Comparison of ENCODE assay signal across 8 cellular contexts in the genomic region with DNA sequence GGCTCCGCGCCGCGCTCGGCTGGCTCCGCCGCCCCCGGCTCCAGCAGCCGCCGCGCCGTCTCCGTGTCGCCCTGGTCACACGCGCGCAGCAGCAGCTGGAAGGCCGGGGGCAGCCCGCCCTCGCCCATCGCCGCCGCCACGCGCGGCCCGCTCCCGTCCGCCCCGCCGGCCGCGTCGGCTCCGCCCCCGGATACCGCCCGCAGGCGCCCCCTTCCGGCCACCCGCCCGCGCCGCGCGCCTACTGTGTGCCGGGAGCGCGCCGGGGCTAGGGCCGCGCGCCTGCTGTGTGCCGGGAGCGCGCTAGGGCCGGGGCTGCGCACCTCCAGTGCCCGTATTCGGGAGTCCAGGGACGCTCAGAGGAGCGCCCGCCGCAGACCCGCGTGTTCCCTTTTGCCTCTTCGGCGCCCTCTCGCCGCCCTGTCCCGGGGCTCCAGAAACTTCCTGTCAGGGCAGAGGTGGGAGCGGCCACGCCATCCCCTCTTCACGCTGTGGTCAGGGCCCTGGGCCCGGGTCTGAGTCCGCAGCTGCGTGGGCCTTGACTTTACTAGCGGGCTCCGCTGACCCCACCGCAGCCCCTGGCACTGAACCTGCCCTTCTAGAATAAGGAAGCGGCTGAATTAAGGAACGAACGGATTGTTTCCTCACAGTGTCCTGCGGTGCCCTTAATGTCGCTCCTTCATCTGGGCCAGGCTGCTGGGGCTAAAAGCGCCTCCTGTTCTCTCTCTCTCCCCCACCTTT. TPM values are rescaled to one million over a fixed set of nuclear protein-coding genes. Genes with fewer than 3 reads are reported as not detected.
DNase-seq lines count a peak whose midpoint lies in the region; ATAC-seq and TF ChIP-seq lines count a peak whose summit lies in the region.

A gene (minus strand): TSS at position 192 of the 738 bp plus-strand sequence. CDS start 64 bp downstream, at position 128.

- WGBS in HUES64: 4% methylated on average over 85 of the region's 86 CpGs
- 3 to 22% methylated on average over 9 to 82 of the region's 86 CpGs for WGBS in testis, 2 donors

- H3K36me3 ChIP-seq in HUES64 (ENCODE audit: insufficient read depth, low read length): no peaks in the 10 kb centered on the region
- H3K36me3 ChIP-seq in testis (ENCODE audit: low read depth, missing control alignments): no peaks in the 10 kb centered on the region

- H3K27me3 ChIP-seq in HUES64 (ENCODE audit: insufficient read depth, low read length): peaks cover 6% of the 10 kb centered on the region; the same call in 1 of the 2 replicates
- no peaks in the 10 kb centered on the region for H3K27me3 ChIP-seq in testis

- in situ Hi-C loops in SK-MEL-5 (cut with HindIII; ENCODE audit: low pct_unique_long_range_greater_than_20kb, low sequenced_read_pairs): no loop called here

- peak within 1 kb of the TSS; percentile 77 for H3K9ac ChIP-seq in HUES64 (ENCODE audit: low read depth, low read length)

- H3K4me3 ChIP-seq in HUES64 (ENCODE audit: low read length) (peak within 1 kb of the TSS; percentile 81), testis (peak within 1 kb of the TSS; percentile 67 to 70)

- ATAC-seq in GM21390 (IDR thresholded peaks at IDR 0.05; ENCODE audit: unreplicated experiment): peak; percentile 85

- peaks cover 5% of the 10 kb centered on the region; the same call in 1 of the 2 replicates for H3K9me3 ChIP-seq in HUES64 (ENCODE audit: insufficient read depth, low read depth, low read length)
- H3K9me3 ChIP-seq in testis: no peaks in the 10 kb centered on the region

- TF ChIP-seq CTCF in glutamatergic neuron (IDR thresholded peaks at IDR 0.05; ENCODE audit: partially characterized antibody, unreplicated experiment) (peak; percentile 68), osteocyte (IDR thresholded peaks at IDR 0.05) (peak; percentile 63), testis (IDR thresholded peaks at IDR 0.05) (peak in 2 of 3 experiments; percentile 29 to 84)

- intact Hi-C loops in testis (cut with DNase I; ENCODE audit: low total_unique reads): no loop called here

- H3K4me1 ChIP-seq in HUES64 (ENCODE audit: insufficient read depth, low read length) (peaks cover 20% of the 10 kb centered on the region), testis (peaks cover 8% of the 10 kb centered on the region)

- H3K36me3 Mint-ChIP-seq in activated naive CD4-positive, alpha-beta T cell treated with anti-CD3 and anti-CD28 coated beads, Interleukin-2, amount 50 U/mL, for 24 hours: no peaks in the 10 kb centered on the region
- H3K36me3 Mint-ChIP-seq in glutamatergic neuron (ENCODE audit: unreplicated experiment) (peaks cover 9% of the 10 kb centered on the region), osteocyte (ENCODE audit: unreplicated experiment) (no peaks in the 10 kb centered on the region)

- peaks cover 35% of the 10 kb centered on the region for H3K4me1 Mint-ChIP-seq in activated naive CD4-positive, alpha-beta T cell treated with anti-CD3 and anti-CD28 coated beads, Interleukin-2, amount 50 U/mL, for 24 hours
- peaks cover 11% of the 10 kb centered on the region for H3K4me1 Mint-ChIP-seq in glutamatergic neuron (ENCODE audit: low read depth, unreplicated experiment)
- H3K4me1 Mint-ChIP-seq in osteocyte (ENCODE audit: unreplicated experiment): peaks cover 28% of the 10 kb centered on the region

- peak within 1 kb of the TSS; percentile 83 for H3K27ac Mint-ChIP-seq in activated naive CD4-positive, alpha-beta T cell treated with anti-CD3 and anti-CD28 coated beads, Interleukin-2, amount 50 U/mL, for 24 hours
- H3K27ac Mint-ChIP-seq in glutamatergic neuron (ENCODE audit: unreplicated experiment): no peak within 1 kb of the TSS
- H3K27ac Mint-ChIP-seq in osteocyte (ENCODE audit: unreplicated experiment): peak within 1 kb of the TSS; percentile 41

- peak; percentile 14 for DNase-seq in DMS114 treated with DMSO at 0.1 percent for 48 hours (lab: John Stamatoyannopoulos, UW; ENCODE audit: unreplicated experiment)
- peak; percentile 69 for DNase-seq in SK-MEL-5 (ENCODE audit: low read depth, low spot score)
- DNase-seq in glutamatergic neuron: peak; percentile 89
- DNase-seq in osteocyte (ENCODE audit: extremely low spot score, unreplicated experiment): peak; percentile 96
- peak; percentile 87 for DNase-seq in testis

- no peak for TF ChIP-seq POLR2A in testis (IDR thresholded peaks at IDR 0.05)

- peak within 1 kb of the TSS; percentile 88 for H3K4me3 Mint-ChIP-seq in activated naive CD4-positive, alpha-beta T cell treated with anti-CD3 and anti-CD28 coated beads, Interleukin-2, amount 50 U/mL, for 24 hours
- H3K4me3 Mint-ChIP-seq in glutamatergic neuron (ENCODE audit: unreplicated experiment): peak within 1 kb of the TSS; percentile 81
- peak within 1 kb of the TSS; percentile 75 for H3K4me3 Mint-ChIP-seq in osteocyte (ENCODE audit: unreplicated experiment)

- no peaks in the 10 kb centered on the region for H3K27me3 Mint-ChIP-seq in activated naive CD4-positive, alpha-beta T cell treated with anti-CD3 and anti-CD28 coated beads, Interleukin-2, amount 50 U/mL, for 24 hours
- peaks cover 6% of the 10 kb centered on the region for H3K27me3 Mint-ChIP-seq in glutamatergic neuron (ENCODE audit: unreplicated experiment)
- no peaks in the 10 kb centered on the region for H3K27me3 Mint-ChIP-seq in osteocyte (ENCODE audit: unreplicated experiment)

- H3K27ac ChIP-seq in HUES64 (ENCODE audit: low read depth, low read length) (peak within 1 kb of the TSS; percentile 23; the same call in 1 of the 2 replicates), testis (peak within 1 kb of the TSS; percentile 56 to 78)

- H3K9me3 Mint-ChIP-seq in activated naive CD4-positive, alpha-beta T cell treated with anti-CD3 and anti-CD28 coated beads, Interleukin-2, amount 50 U/mL, for 24 hours: no peaks in the 10 kb centered on the region
- H3K9me3 Mint-ChIP-seq in glutamatergic neuron (ENCODE audit: unreplicated experiment): peaks cover 5% of the 10 kb centered on the region
- H3K9me3 Mint-ChIP-seq in osteocyte (ENCODE audit: unreplicated experiment): peaks cover 15% of the 10 kb centered on the region

RNA-seq across cellular contexts. Expression of the gene that starts here (rescaled TPM):
- polyA plus RNA-seq in HUES64 (2013, experiment 1 of 2): 33.8 TPM
- 36.1 TPM for polyA plus RNA-seq in HUES64 (2013, experiment 2 of 2)
- total RNA-seq in SK-MEL-5 (2014; rRNA removed; shearing (Covaris generic)): 16.4 and 16.9 TPM in 2 replicates
- polyA plus RNA-seq in SK-MEL-5 (2015; cell fraction: cytosol; rRNA removed): 24.5 and 30.3 TPM in 2 replicates
- 65.8 and 101 TPM in 2 replicates for polyA plus RNA-seq in SK-MEL-5 (2015; cell fraction: nucleus; rRNA removed)
- 15.9 TPM for total RNA-seq in glutamatergic neuron (ENCODE audit: unreplicated experiment)
- total RNA-seq in osteocyte: 16.6 and 21.1 TPM in 2 replicates
- 10 to 100 TPM; 24.2 to 33.6 TPM for total RNA-seq in testis
- polyA plus RNA-seq in testis (ENCODE audit: insufficient read depth, low read depth, low replicate concordance): 12.8 TPM

Comparison
In these comparisons a context has a peak if more than half of its experiments do, and no peak if none do; other contexts are left out.
1. Peak in every context shown above with its lines: DNase-seq, ATAC-seq, H3K4me3 ChIP-seq and H3K27ac ChIP-seq.
2. DNase-seq: peak in every context shown above with its lines; median percentile 96 in osteocyte; 89 in glutamatergic neuron; 87 in testis; 69 in SK-MEL-5; 14 in DMS114 treated with DMSO at 0.1 percent for 48 hours.